9 cellular contexts compared by ENCODE assay signal in the genomic region with DNA sequence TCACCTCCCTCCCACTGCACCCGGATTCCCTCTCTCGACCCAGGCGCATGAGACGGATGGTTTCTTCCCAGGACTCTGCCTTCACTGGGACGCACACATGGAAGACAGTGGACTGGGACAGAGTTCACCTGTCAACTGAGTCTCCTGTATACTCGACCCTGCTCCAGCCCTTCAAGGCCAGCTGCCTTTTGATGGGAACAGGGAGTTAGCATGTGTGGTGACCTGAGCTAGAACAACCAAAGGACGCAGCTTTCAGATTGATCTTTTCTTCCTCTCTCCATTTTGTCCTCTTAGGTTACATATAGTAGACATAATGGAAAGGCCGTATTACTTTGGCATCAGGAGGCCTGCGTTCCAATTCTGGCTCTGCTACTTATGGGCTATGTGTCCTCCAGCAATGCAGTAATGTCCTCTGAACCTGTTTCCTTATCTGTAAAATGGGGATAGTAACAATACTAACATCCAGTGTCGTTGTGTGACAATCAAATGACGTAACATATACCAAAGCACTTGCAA.
DNase-seq lines count a peak whose midpoint lies in the region; ATAC-seq and TF ChIP-seq lines count a peak whose summit lies in the region.
"Had no signal": no experiment of that assay in that cellular context is flagged by ENCODE, and none has a peak within 500 bp of the region (broad histone marks: within the 10 kb centered on the region; RNA-seq: fewer than 3 reads in every experiment).

No MANE protein-coding gene starts in this region.

- no peak overlapping the region for H3K27ac ChIP-seq in esophagus muscularis mucosa (replicated peaks in 1 of 4)
- H3K27ac ChIP-seq in stomach, result no peak overlapping the region

- TF ChIP-seq EP300 in esophagus muscularis mucosa (IDR thresholded peaks at IDR 0.05), result no peak
- no peak for TF ChIP-seq EP300 in stomach (IDR thresholded peaks at IDR 0.05)

- H3K36me3 ChIP-seq in esophagus muscularis mucosa (no peaks in the 10 kb centered on the region), stomach (no peaks in the 10 kb centered on the region)

- H3K9me3 Mint-ChIP-seq in activated CD4-positive, alpha-beta T cell treated with anti-CD3 and anti-CD28 coated beads, Interleukin-2, amount 10 ng/mL, durations not matched to agents 7 days and 5 days, result no peaks in the 10 kb centered on the region

- H3K27me3 ChIP-seq in esophagus muscularis mucosa (peaks cover 0 to 15% (median 0%) of the 10 kb centered on the region in 4 donors), stomach (peaks cover 0 to 7% (median 6%) of the 10 kb centered on the region in 3 donors)

- H3K27me3 Mint-ChIP-seq in activated CD4-positive, alpha-beta T cell treated with anti-CD3 and anti-CD28 coated beads, Interleukin-2, amount 10 ng/mL, durations not matched to agents 7 days and 5 days, result peaks cover 27% of the 10 kb centered on the region

- CTCF ChIA-PET in activated CD4-positive, alpha-beta T cell treated with anti-CD3 and anti-CD28 coated beads, Interleukin-2, amount 10 ng/mL, durations not matched to agents 7 days and 5 days (lab: Charles Lee), result no interaction called here

- POLR2A ChIA-PET in activated CD4-positive, alpha-beta T cell treated with anti-CD3 and anti-CD28 coated beads, Interleukin-2, amount 10 ng/mL, durations not matched to agents 7 days and 5 days (lab: Charles Lee), result no interaction called here

- H3K9me3 ChIP-seq in esophagus muscularis mucosa (no peaks in the 10 kb centered on the region), stomach (no peaks in the 10 kb centered on the region)

- no peak overlapping the region for H3K27ac Mint-ChIP-seq in activated CD4-positive, alpha-beta T cell treated with anti-CD3 and anti-CD28 coated beads, Interleukin-2, amount 10 ng/mL, durations not matched to agents 7 days and 5 days

- WGBS in esophagus muscularis mucosa, result 49% methylated on average over 11 of the region's 11 CpGs
- WGBS in stomach, 5 donors, result 44 to 49% (median 46%) methylated on average over 11 of the region's 11 CpGs

- H3K4me1 ChIP-seq in esophagus muscularis mucosa (peaks cover 0 to 6% (median 6%) of the 10 kb centered on the region in 4 donors), stomach (peaks cover 0 to 8% (median 6%) of the 10 kb centered on the region in 4 donors)

- intact Hi-C loops in esophagus muscularis mucosa (cut with DNase I), result no loop called here
- intact Hi-C loops in stomach (cut with DNase I; ENCODE audit: low total_unique reads), result no loop called here
- intact Hi-C loops in posterior vena cava (cut with DNase I), result no loop called here

- DNase-seq in activated CD4-positive, alpha-beta T cell treated with anti-CD3 and anti-CD28 coated beads, Interleukin-2, amount 10 ng/mL, durations not matched to agents 7 days and 5 days, result no peak
- no peak for DNase-seq in activated CD4-positive, alpha-beta T cell treated with anti-CD3 and anti-CD28 coated beads for 4 hours
- no peak for DNase-seq in esophagus muscularis mucosa (ENCODE audit: extremely low spot score)
- no peak for DNase-seq in stomach
- DNase-seq in posterior vena cava (ENCODE audit: low spot score), result no peak
- no peak for DNase-seq in AG08396 (ENCODE audit: low spot score)
- no peak for DNase-seq in DMS114 treated with DMSO at 0.1 percent for 48 hours (lab: John Stamatoyannopoulos, UW; ENCODE audit: unreplicated experiment)
- DNase-seq: NCI-H1105 had no signal

- TF ChIP-seq POLR2A in esophagus muscularis mucosa (IDR thresholded peaks at IDR 0.05; ENCODE audit: low read depth), result no peak
- TF ChIP-seq POLR2A in stomach (IDR thresholded peaks at IDR 0.05), result no peak

- H3K4me3 ChIP-seq in esophagus muscularis mucosa, result peak overlapping the region in 3 of 4 donors; percentile 11 to 32 (median 32)
- H3K4me3 ChIP-seq in stomach, result peak overlapping the region in 3 of 4 donors; percentile 15 to 29 (median 28)

- ATAC-seq in HG03354 (IDR thresholded peaks at IDR 0.05; ENCODE audit: poor library complexity, severe bottlenecking, unreplicated experiment), result peak; percentile 33

- no peaks in the 10 kb centered on the region for H3K36me3 Mint-ChIP-seq in activated CD4-positive, alpha-beta T cell treated with anti-CD3 and anti-CD28 coated beads, Interleukin-2, amount 10 ng/mL, durations not matched to agents 7 days and 5 days (ENCODE audit: low read depth)

- no peak for TF ChIP-seq CTCF in esophagus muscularis mucosa (IDR thresholded peaks at IDR 0.05)
- TF ChIP-seq CTCF in stomach (IDR thresholded peaks at IDR 0.05), result no peak

- H3K4me3 Mint-ChIP-seq in activated CD4-positive, alpha-beta T cell treated with anti-CD3 and anti-CD28 coated beads, Interleukin-2, amount 10 ng/mL, durations not matched to agents 7 days and 5 days, result peak overlapping the region; percentile 33

- peaks cover 8% of the 10 kb centered on the region for H3K4me1 Mint-ChIP-seq in activated CD4-positive, alpha-beta T cell treated with anti-CD3 and anti-CD28 coated beads, Interleukin-2, amount 10 ng/mL, durations not matched to agents 7 days and 5 days
